ENCODE assay signal across 8 cellular contexts in the genomic region with DNA sequence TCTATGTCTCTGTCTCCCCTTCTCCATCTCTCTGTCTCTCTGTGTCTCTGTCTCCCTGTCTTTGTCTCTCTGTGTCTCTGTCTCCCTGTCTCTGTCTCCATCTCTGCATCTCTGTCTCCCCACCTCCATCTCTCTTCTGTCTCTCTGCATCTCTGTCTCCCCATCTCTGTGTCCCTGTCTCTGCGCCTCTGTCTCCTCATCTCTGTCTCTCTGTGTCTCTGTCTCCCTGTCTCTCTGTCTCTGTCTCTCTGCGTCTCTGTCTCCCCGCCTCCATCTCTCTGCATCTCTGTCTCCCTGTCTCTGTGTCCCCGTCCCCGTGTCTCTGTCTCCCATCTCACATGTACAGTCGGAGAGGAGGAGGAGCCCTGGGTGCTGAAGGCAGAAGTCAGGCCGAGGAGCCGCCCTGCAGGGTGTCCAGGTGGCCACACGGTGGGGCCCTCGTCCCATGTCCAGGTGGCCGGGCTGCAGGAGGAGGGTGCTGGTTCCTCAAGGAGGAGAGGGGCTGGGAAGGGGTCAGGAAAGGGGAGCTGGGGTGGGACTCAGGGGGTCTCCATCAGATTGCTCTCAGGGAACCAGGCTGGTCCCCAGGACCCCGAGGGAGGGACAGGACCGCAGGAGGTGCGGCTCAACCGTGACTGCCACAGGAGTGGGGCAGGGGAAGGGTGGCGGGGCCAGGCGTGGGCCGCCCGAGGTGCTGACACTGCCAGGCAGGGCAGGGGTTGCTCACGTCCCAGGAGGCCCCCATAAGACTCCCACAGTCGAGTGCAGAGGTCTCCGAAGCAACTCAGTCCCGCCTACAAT. TPM values are rescaled to one million over a fixed set of nuclear protein-coding genes. Genes with fewer than 3 reads are reported as not detected.
DNase-seq lines count a peak whose midpoint lies in the region; ATAC-seq and TF ChIP-seq lines count a peak whose summit lies in the region.

No MANE protein-coding gene starts in this region.

- H3K36me3 Mint-ChIP-seq in endothelial cell (ENCODE audit: low read depth, unreplicated experiment) = peaks cover 5% of the 10 kb centered on the region

- H3K27ac Mint-ChIP-seq in endothelial cell (ENCODE audit: unreplicated experiment) = no peak overlapping the region

- no peak overlapping the region for H3K4me3 Mint-ChIP-seq in endothelial cell (ENCODE audit: unreplicated experiment)

- H3K4me1 Mint-ChIP-seq in endothelial cell (ENCODE audit: unreplicated experiment) = peaks cover 2% of the 10 kb centered on the region

- H3K27ac ChIP-seq in C4-2B = no peak overlapping the region

- peak; percentile 97 for TF ChIP-seq CTCF in C4-2B (conservative IDR thresholded peaks at IDR 0.05)
- TF ChIP-seq CTCF in endothelial cell (IDR thresholded peaks at IDR 0.05; ENCODE audit: unreplicated experiment) = peak; percentile 54

- DNase-seq in NOMO-1 (lab: John Stamatoyannopoulos, UW; ENCODE audit: unreplicated experiment in 2 of 2) (peak; percentile 59 to 69), endothelial cell (ENCODE audit: low spot score) (peak; percentile 87), myocyte (ENCODE audit: low read depth) (peak; percentile 57)
- peak; percentile 31 for DNase-seq in activated CD8-positive, alpha-beta memory T cell treated with anti-CD3 and anti-CD28 coated beads, Interleukin-2, amount 50 U/mL, for 1 hour (ENCODE audit: extremely low read depth)
- DNase-seq in stimulated activated CD8-positive, alpha-beta memory T cell treated with anti-CD3 and anti-CD28 coated beads, Interleukin-7, amount 100 ng/mL, for 1 hour (ENCODE audit: low read depth in 2 of 2) = peak; percentile 34 to 47

- ATAC-seq in HG03159 (IDR thresholded peaks at IDR 0.05; ENCODE audit: unreplicated experiment) (peak; percentile 57), GM21367 (IDR thresholded peaks at IDR 0.05; ENCODE audit: unreplicated experiment) (no peak)

- no peaks in the 10 kb centered on the region for H3K9me3 Mint-ChIP-seq in endothelial cell (ENCODE audit: unreplicated experiment)

- peaks cover 14% of the 10 kb centered on the region for H3K27me3 Mint-ChIP-seq in endothelial cell (ENCODE audit: unreplicated experiment)

RNA-seq across cellular contexts. Expression of a gene that starts 25.6 kb away (rescaled TPM):
- not detected for total RNA-seq in endothelial cell (ENCODE audit: unreplicated experiment)
- not detected in 2 replicates for total RNA-seq in myocyte
- polyA plus RNA-seq in myocyte (2012) = not detected

RNA-seq across cellular contexts. Expression of a gene that starts 36.2 kb away (rescaled TPM):
- total RNA-seq in endothelial cell (ENCODE audit: unreplicated experiment) (not detected), myocyte (not detected in 2 replicates)
- polyA plus RNA-seq in myocyte (2012) = not detected

RNA-seq across cellular contexts. Expression of a gene that starts 58.0 kb away (rescaled TPM):
- total RNA-seq in endothelial cell (ENCODE audit: unreplicated experiment) (2.1 TPM), myocyte (330 and 438 TPM in 2 replicates)
- 915 TPM for polyA plus RNA-seq in myocyte (2012)

Comparison
In these comparisons a context has a peak if more than half of its experiments do, and no peak if none do; other contexts are left out.
1. DNase-seq: peak in every context shown above with its lines; median percentile 87 in endothelial cell; 64 in NOMO-1; 57 in myocyte; 40 in stimulated activated CD8-positive, alpha-beta memory T cell treated with anti-CD3 and anti-CD28 coated beads, Interleukin-7, amount 100 ng/mL, for 1 hour; 31 in activated CD8-positive, alpha-beta memory T cell treated with anti-CD3 and anti-CD28 coated beads, Interleukin-2, amount 50 U/mL, for 1 hour.
2. RNA of a gene that starts 58.0 kb away (total RNA-seq): 330 to 438 TPM in myocyte; 2.1 TPM in endothelial cell (single experiment); every median in the first group is over 100 times any median in the second.